In genomic region chr4:185839204-185839712, GRCh38 we compare ENCODE assay signal across 1 cellular context.
TF ChIP-seq lines count a peak whose summit lies in the region.

No MANE protein-coding gene starts in this region.

TF ChIP-seq in HEK293, 187 proteins besides CTCF, POLR2A, EP300 and RAD21 (continued from another document and continues in another):
- TF ChIP-seq ZNF416 (tag by site-specific recombination; IDR thresholded peaks at IDR 0.05), result no peak
- no peak for TF ChIP-seq ZNF555 (tag by site-specific recombination; conservative IDR thresholded peaks at IDR 0.05)
- no peak for TF ChIP-seq ZFP3 (tag by site-specific recombination; IDR thresholded peaks at IDR 0.05; ENCODE audit: low read depth)
- TF ChIP-seq SP2 (tag by site-specific recombination; IDR thresholded peaks at IDR 0.05), result no peak
- TF ChIP-seq ZBTB20 (tag by site-specific recombination; IDR thresholded peaks at IDR 0.05), result no peak
- TF ChIP-seq GLIS1 (tag by site-specific recombination; IDR thresholded peaks at IDR 0.05), result peak; percentile 58
- 0 out of 2 replicates have a peak, but pooled peaks have one; percentile 49 for TF ChIP-seq ZNF660 (tag by site-specific recombination; IDR thresholded peaks at IDR 0.05)
- TF ChIP-seq ZNF692 (tag by site-specific recombination; IDR thresholded peaks at IDR 0.05), result no peak
- no peak for TF ChIP-seq GFI1B (tag by site-specific recombination; IDR thresholded peaks at IDR 0.05)
- TF ChIP-seq GLI4 (tag by site-specific recombination; IDR thresholded peaks at IDR 0.05), result no peak
- TF ChIP-seq HOXA7 (CRISPR knock-in tag; IDR thresholded peaks at IDR 0.05; ENCODE audit: borderline replicate concordance), result no peak
- no peak for TF ChIP-seq ZNF664 (tag by site-specific recombination; IDR thresholded peaks at IDR 0.05)
- TF ChIP-seq ZNF629 (tag by site-specific recombination; IDR thresholded peaks at IDR 0.05), result peak; percentile 52
- TF ChIP-seq ZNF26 (tag by site-specific recombination; IDR thresholded peaks at IDR 0.05), result no peak
- TF ChIP-seq YY1 (tag by site-specific recombination; IDR thresholded peaks at IDR 0.05), result no peak
- no peak for TF ChIP-seq ZNF302 (tag by site-specific recombination; IDR thresholded peaks at IDR 0.05; ENCODE audit: low read depth)
- TF ChIP-seq ZBTB17 (tag by site-specific recombination; IDR thresholded peaks at IDR 0.05), result 0 out of 2 replicates have a peak, but pooled peaks have one; percentile 32
- TF ChIP-seq SP3 (tag by site-specific recombination; IDR thresholded peaks at IDR 0.05), result no peak
- TF ChIP-seq ZBTB7A (tag by site-specific recombination; IDR thresholded peaks at IDR 0.05; ENCODE audit: low read depth), result no peak
- TF ChIP-seq ZNF37A (tag by site-specific recombination; IDR thresholded peaks at IDR 0.05), result no peak
- no peak for TF ChIP-seq ZBTB10 (tag by site-specific recombination; IDR thresholded peaks at IDR 0.05)
- no peak for TF ChIP-seq ZNF140 (tag by site-specific recombination; IDR thresholded peaks at IDR 0.05)
- no peak for TF ChIP-seq ZNF341 (tag by site-specific recombination; IDR thresholded peaks at IDR 0.05; ENCODE audit: low read depth)
- no peak for TF ChIP-seq ZNF645 (tag by site-specific recombination; IDR thresholded peaks at IDR 0.05)
- peak; percentile 76 for TF ChIP-seq ZIC2 (tag by site-specific recombination; IDR thresholded peaks at IDR 0.05)
- peak; percentile 70 for TF ChIP-seq ZBTB48 (tag by site-specific recombination; IDR thresholded peaks at IDR 0.05)
- no peak for TF ChIP-seq ZNF654 (tag by site-specific recombination; IDR thresholded peaks at IDR 0.05; ENCODE audit: low read depth)
- no peak for TF ChIP-seq MZF1 (tag by site-specific recombination; IDR thresholded peaks at IDR 0.05; ENCODE audit: borderline replicate concordance)
- TF ChIP-seq ZNF449 (tag by site-specific recombination; IDR thresholded peaks at IDR 0.05), result no peak
- TF ChIP-seq ATF2 (tag by site-specific recombination; IDR thresholded peaks at IDR 0.05; ENCODE audit: low read depth), result no peak
- TF ChIP-seq SP7 (tag by site-specific recombination; IDR thresholded peaks at IDR 0.05), result peak; percentile 63
- no peak for TF ChIP-seq ZNF830 (tag by site-specific recombination; IDR thresholded peaks at IDR 0.05; ENCODE audit: low read depth)
- TF ChIP-seq ZNF138 (tag by site-specific recombination; IDR thresholded peaks at IDR 0.05; ENCODE audit: borderline replicate concordance), result no peak
- no peak for TF ChIP-seq ZNF747 (tag by site-specific recombination; IDR thresholded peaks at IDR 0.05)
- TF ChIP-seq ZNF292 (tag by site-specific recombination; IDR thresholded peaks at IDR 0.05; ENCODE audit: borderline replicate concordance, low read depth), result no peak
- no peak for TF ChIP-seq KLF7 (tag by site-specific recombination; IDR thresholded peaks at IDR 0.05; ENCODE audit: borderline replicate concordance)
- TF ChIP-seq BCL6B (tag by site-specific recombination; IDR thresholded peaks at IDR 0.05), result no peak
- no peak for TF ChIP-seq ZNF521 (tag by site-specific recombination; IDR thresholded peaks at IDR 0.05)
- no peak for TF ChIP-seq PBX3 (CRISPR knock-in tag; IDR thresholded peaks at IDR 0.05)
- peak; percentile 36; the same call in 1 of the 2 replicates for TF ChIP-seq WT1 (tag by site-specific recombination; IDR thresholded peaks at IDR 0.05)
- TF ChIP-seq ZNF777 (tag by site-specific recombination; IDR thresholded peaks at IDR 0.05; ENCODE audit: borderline replicate concordance), result no peak
- TF ChIP-seq ZNF768 (tag by site-specific recombination; IDR thresholded peaks at IDR 0.05), result no peak
- TF ChIP-seq ZBTB21 (tag by site-specific recombination; IDR thresholded peaks at IDR 0.05), result no peak
- no peak for TF ChIP-seq ZNF398 (tag by site-specific recombination; IDR thresholded peaks at IDR 0.05)
- TF ChIP-seq OSR2 (tag by site-specific recombination; IDR thresholded peaks at IDR 0.05), result no peak
- TF ChIP-seq ZNF837 (tag by site-specific recombination; IDR thresholded peaks at IDR 0.05), result no peak
- TF ChIP-seq ZNF394 (tag by site-specific recombination; IDR thresholded peaks at IDR 0.05; ENCODE audit: borderline replicate concordance), result no peak
- TF ChIP-seq ZNF266 (tag by site-specific recombination; IDR thresholded peaks at IDR 0.05; ENCODE audit: low read depth), result no peak
- no peak for TF ChIP-seq ZNF792 (tag by site-specific recombination; IDR thresholded peaks at IDR 0.05)
- TF ChIP-seq ZNF48 (tag by site-specific recombination; IDR thresholded peaks at IDR 0.05), result no peak
- no peak for TF ChIP-seq ZNF704 (tag by site-specific recombination; IDR thresholded peaks at IDR 0.05)
- TF ChIP-seq KLF8 (tag by site-specific recombination; IDR thresholded peaks at IDR 0.05), result no peak
- TF ChIP-seq ZNF423 (tag by site-specific recombination; IDR thresholded peaks at IDR 0.05), result peak; percentile 73
- no peak for TF ChIP-seq KLF10 (tag by site-specific recombination; IDR thresholded peaks at IDR 0.05)
- TF ChIP-seq ZNF639 (tag by site-specific recombination; IDR thresholded peaks at IDR 0.05), result no peak
